ENCODE assay signal across 32 cellular contexts in the genomic region with DNA sequence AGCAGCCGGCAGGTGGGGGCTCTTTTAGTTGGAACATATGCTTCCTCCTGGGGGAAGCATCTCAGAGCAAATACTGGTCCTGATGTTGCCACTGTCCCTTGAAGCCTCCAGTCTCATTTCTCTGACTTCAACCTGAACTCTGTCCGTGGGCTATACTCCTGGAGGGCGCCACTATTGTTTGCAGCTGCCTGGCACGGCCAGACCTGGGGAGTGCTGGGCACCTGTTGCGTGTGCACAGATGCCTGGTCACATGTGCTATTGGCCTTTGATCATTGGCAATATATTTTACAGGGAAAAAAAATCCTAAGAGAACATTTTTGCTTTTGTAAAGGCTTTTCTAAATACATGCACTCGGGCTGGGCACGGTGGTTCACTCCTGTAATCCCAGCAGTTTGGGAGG. TPM values are rescaled to one million over a fixed set of nuclear protein-coding genes. Genes with fewer than 3 reads are reported as not detected.
A peak's percentile ranks its signal among the peaks of the same experiment; 100 is the strongest.
DNase-seq lines count a peak whose midpoint lies in the region; ATAC-seq, FAIRE-seq and TF ChIP-seq lines count a peak whose summit lies in the region.
"Had no signal": no experiment of that assay in that cellular context is flagged by ENCODE, and none has a peak within 500 bp of the region (broad histone marks: within the 10 kb centered on the region; RNA-seq: fewer than 3 reads in every experiment).

No MANE protein-coding gene starts in this region.

- no peaks in the 10 kb centered on the region for H3K36me3 ChIP-seq in HepG2 (replicated peaks in 1 of 2; ENCODE audit: control insufficient read depth in 1 of 2, insufficient read depth in 2 of 2, low read length in 2 of 2)
- H3K36me3 ChIP-seq in right lobe of liver = no peaks in the 10 kb centered on the region
- no peaks in the 10 kb centered on the region for H3K36me3 ChIP-seq in small intestine (ENCODE audit: control insufficient read depth in 2 of 2, insufficient read depth in 2 of 2, low read length in 2 of 2)
- H3K36me3 ChIP-seq: BE2C, BLaER1 had no signal

- intact Hi-C loops in HepG2 (cut with micrococcal nuclease; ENCODE audit: unreplicated experiment) (no loop called here), right lobe of liver (cut with DNase I) (no loop called here), left colon (cut with DNase I, micrococcal nuclease) (no loop called here), Right ventricle myocardium superior (cut with DNase I) (no loop called here)

- no TSS peak for BruUV-seq in HepG2 (replicated peaks; lab: Mats Ljungman, UMichigan)

- H3K79me2 ChIP-seq in HepG2 (ENCODE audit: insufficient read depth, low read length) = no peaks in the 10 kb centered on the region

- FAIRE-seq in HepG2 (lab: Jason Lieb, UNC) (no peak), small intestine (lab: Jason Lieb, UNC) (no peak)
- FAIRE-seq: A204.1, GM12878, GM12892, GM18507 had no signal

- H3K9me3 ChIP-seq in HepG2 (ENCODE audit: low read length) (no peaks in the 10 kb centered on the region), right lobe of liver (no peaks in the 10 kb centered on the region), small intestine (ENCODE audit: control insufficient read depth, low read depth) (no peaks in the 10 kb centered on the region)
- H3K9me3 ChIP-seq: BE2C, BLaER1 had no signal

- POLR2A ChIA-PET in HepG2 (lab: Yijun Ruan, JAX) = no interaction called here

- in situ Hi-C loops in HepG2 (cut with HindIII; ENCODE audit: extremely low pct_ligation_motif_present, low pct_unique_long_range_greater_than_20kb) = loop anchor here (25.0 kb wide), 1 partner anchor 259 kb away; a partner anchor contains a TSS

- H4K20me1 ChIP-seq in HepG2 (ENCODE audit: insufficient read depth, low read length) = no peaks in the 10 kb centered on the region
- H4K20me1 ChIP-seq: BLaER1 had no signal

- TF ChIP-seq EP300 in HepG2 (IDR thresholded peaks at IDR 0.05; ENCODE audit: low read depth in 2 of 2, low read length in 2 of 2) (no peak), HepG2 (CRISPR knock-in tag; IDR thresholded peaks at IDR 0.05; ENCODE audit: borderline replicate concordance) (no peak)

- H3K27ac ChIP-seq in HepG2 (ENCODE audit: extremely low read length, insufficient read depth, low read length) (no peak overlapping the region), right lobe of liver (no peak overlapping the region), small intestine (ENCODE audit: low read depth in 1 of 2, low read length in 1 of 2) (no peak overlapping the region)
- H3K27ac ChIP-seq: BLaER1 had no signal

- WGBS in HepG2 (ENCODE audit: low lambda C conversion rate) = 10% methylated on average over 6 of the region's 7 CpGs
- WGBS in right lobe of liver (ENCODE audit: insufficient coverage, low coverage, low lambda C conversion rate, missing lambda C conversion rate) = 68% methylated on average over 3 of the region's 7 CpGs
- 18 to 64% (median 29%) methylated on average over 7 of the region's 7 CpGs for WGBS in small intestine, 3 donors

- no peak overlapping the region for H3K9ac ChIP-seq in HepG2 (ENCODE audit: insufficient read depth, low read depth, low read length)
- H3K9ac ChIP-seq: BLaER1 had no signal

- TF ChIP-seq CTCF in HepG2 (CRISPR knock-in tag; IDR thresholded peaks at IDR 0.05) = no peak
- no peak for TF ChIP-seq CTCF in right lobe of liver (IDR thresholded peaks at IDR 0.05)

- no peak overlapping the region for H2AFZ ChIP-seq in HepG2 (ENCODE audit: low read length)

- no peak for TF ChIP-seq RAD21 in HepG2 (CRISPR knock-in tag; IDR thresholded peaks at IDR 0.05)

- DNase-seq in HepG2 (ENCODE audit: low spot score) = no peak
- DNase-seq in right lobe of liver = no peak
- no peak for DNase-seq in left colon
- DNase-seq in small intestine = peak; percentile 49
- no peak for DNase-seq in Right ventricle myocardium superior
- no peak for DNase-seq in nucleus accumbens (lab: John Stamatoyannopoulos, UW)
- DNase-seq in dermis blood vessel endothelial cell = no peak
- DNase-seq: 8988T; ACHN; BE2C; C1 segment of cervical spinal cord; CD4-positive, alpha-beta memory T cell; CD4-positive, CD25-positive, alpha-beta regulatory T cell; CD8-positive, alpha-beta memory T cell; COR-L47; DMS 273 treated with DMSO at 0.1 percent for 48 hours; DMS153; DMS53; DMS79; DND-41; EL; GDM1 had no signal

- no peak for ATAC-seq in HepG2
- no peak for ATAC-seq in right lobe of liver
- ATAC-seq in left colon = peak; percentile 80
- ATAC-seq in Right ventricle myocardium superior (ENCODE audit: poor library complexity) = no peak
- ATAC-seq: GM12878 had no signal

- H3K27me3 ChIP-seq in HepG2 (ENCODE audit: control insufficient read depth in 1 of 2, insufficient read depth in 2 of 2, low read length in 2 of 2) (peaks cover 4 to 17% of the 10 kb centered on the region in 2 experiments; a peak in 2 of 5 replicates), right lobe of liver (no peaks in the 10 kb centered on the region), small intestine (ENCODE audit: control insufficient read depth in 2 of 2, insufficient read depth in 2 of 2, low read length in 2 of 2) (no peaks in the 10 kb centered on the region)
- H3K27me3 ChIP-seq: BE2C, BLaER1 had no signal

- CTCF ChIA-PET in HepG2 (lab: Yijun Ruan, JAX; ENCODE audit: low intra/inter-chr PET ratio, low total read pairs) = no interaction called here

- H3K4me2 ChIP-seq in HepG2 (ENCODE audit: low read depth, low read length) = no peak overlapping the region
- H3K4me2 ChIP-seq: BLaER1 had no signal

- no peaks in the 10 kb centered on the region for H3K4me1 ChIP-seq in HepG2 (ENCODE audit: insufficient read depth, low read length)
- H3K4me1 ChIP-seq in right lobe of liver = no peaks in the 10 kb centered on the region
- H3K4me1 ChIP-seq in small intestine (ENCODE audit: control insufficient read depth in 2 of 2, insufficient read depth in 1 of 2, low read depth in 1 of 2, low read length in 1 of 2) = no peaks in the 10 kb centered on the region
- H3K4me1 ChIP-seq: BE2C, BLaER1 had no signal

- no peak for TF ChIP-seq POLR2A in HepG2 (IDR thresholded peaks at IDR 0.05; ENCODE audit: insufficient read depth in 1 of 2, low read depth in 2 of 2, low read length in 2 of 2)
- no peak for TF ChIP-seq POLR2A in right lobe of liver (IDR thresholded peaks at IDR 0.05)

- H3K4me3 ChIP-seq in HepG2 (replicated peaks in 1 of 3; ENCODE audit: insufficient read depth in 1 of 3, low read depth in 2 of 3, low read length in 3 of 3) = no peak overlapping the region
- H3K4me3 ChIP-seq in right lobe of liver = no peak overlapping the region
- H3K4me3 ChIP-seq in small intestine (ENCODE audit: low read depth in 1 of 2, low read length in 2 of 2) = no peak overlapping the region
- H3K4me3 ChIP-seq: BLaER1, GM12878 had no signal

RNA-seq across cellular contexts. Expression of a gene that starts 18.2 kb away (rescaled TPM):
- total RNA-seq in HepG2 (2016; rRNA removed; fragmentation: Illumina TruSeq; extraction: Trizol) (not detected in 2 replicates), right lobe of liver (not detected), left colon (under 1 TPM in 1 of 2 donors, not detected in 1; 0.42 TPM), Right ventricle myocardium superior (not detected), dermis blood vessel endothelial cell (not detected in 2 replicates)
- total RNA-seq in HepG2 (2016; cell fraction: cytosol; rRNA removed; fragmentation: Illumina TruSeq; extraction: Trizol; ENCODE audit: low read depth) = not detected in 2 replicates
- total RNA-seq in HepG2 (2016; cell fraction: insoluble cytoplasmic fraction; rRNA removed; fragmentation: Illumina TruSeq; extraction: Trizol) = not detected in 2 replicates
- total RNA-seq in HepG2 (2016; cell fraction: membrane; rRNA removed; fragmentation: Illumina TruSeq; extraction: Trizol) = not detected in 2 replicates
- total RNA-seq in HepG2 (2016; cell fraction: nucleus; rRNA removed; fragmentation: Illumina TruSeq; extraction: Trizol) = not detected in 2 replicates
- polyA plus RNA-seq in HepG2 (2011; rRNA removed) (not detected in 2 replicates), small intestine (not detected)
- polyA plus RNA-seq in HepG2 (2011; cell fraction: cytosol; rRNA removed) = not detected in 2 replicates
- polyA plus RNA-seq in HepG2 (2011; cell fraction: nucleus; rRNA removed) = not detected in 2 replicates
- not detected in 2 replicates for polyA plus RNA-seq in HepG2 (2012)
- not detected in 2 replicates for polyA plus RNA-seq in HepG2 (2016; cell fraction: cytosol; fragmentation: Illumina TruSeq; extraction: Trizol; ENCODE audit: low read depth)
- polyA plus RNA-seq in HepG2 (2016; cell fraction: insoluble cytoplasmic fraction; fragmentation: Illumina TruSeq; extraction: Trizol; ENCODE audit: low read depth) = not detected in 2 replicates
- not detected in 2 replicates for polyA plus RNA-seq in HepG2 (2016; cell fraction: membrane; fragmentation: Illumina TruSeq; extraction: Trizol; ENCODE audit: low read depth)
- not detected in 2 replicates for polyA plus RNA-seq in HepG2 (2016; cell fraction: nucleus; fragmentation: Illumina TruSeq; extraction: Trizol; ENCODE audit: insufficient read depth, low read depth)
- not detected in 2 replicates for polyA minus RNA-seq in HepG2 (2011; rRNA and poly(A)+ RNA removed; ENCODE audit: low replicate concordance)
- polyA minus RNA-seq in HepG2 (2011; cell fraction: cytosol; rRNA and poly(A)+ RNA removed) = not detected in 2 replicates
- polyA minus RNA-seq in HepG2 (2011; cell fraction: nucleus; rRNA and poly(A)+ RNA removed) = not detected in 2 replicates
- total RNA-seq: A673; CD4-positive, alpha-beta memory T cell; CD4-positive, CD25-positive, alpha-beta regulatory T cell; CD8-positive, alpha-beta memory T cell; Daoy; G401; GM12878 had no signal
- polyA plus RNA-seq: AG04450; CD14-positive monocyte; CD4-positive, alpha-beta memory T cell; CD4-positive, CD25-positive, alpha-beta regulatory T cell; CD8-positive, alpha-beta memory T cell; GM12878 had no signal

RNA-seq across cellular contexts. Expression of a gene that starts 24.2 kb away (rescaled TPM):
- total RNA-seq in HepG2 (2016; rRNA removed; fragmentation: Illumina TruSeq; extraction: Trizol) (12.0 and 13.5 TPM in 2 replicates), right lobe of liver (10 to 100 TPM; 31.1 to 56.6 (median 39.2) TPM), left colon (100 to 1,000 TPM; 100 to 106 TPM), Right ventricle myocardium superior (12.6 TPM), dermis blood vessel endothelial cell (41.9 and 57.7 TPM in 2 replicates)
- 1.2 and 1.5 TPM in 2 replicates for total RNA-seq in HepG2 (2016; cell fraction: cytosol; rRNA removed; fragmentation: Illumina TruSeq; extraction: Trizol; ENCODE audit: low read depth)
- total RNA-seq in HepG2 (2016; cell fraction: insoluble cytoplasmic fraction; rRNA removed; fragmentation: Illumina TruSeq; extraction: Trizol) = 10.6 and 12.4 TPM in 2 replicates
- total RNA-seq in HepG2 (2016; cell fraction: membrane; rRNA removed; fragmentation: Illumina TruSeq; extraction: Trizol) = 5.9 TPM in 2 replicates
- 18.9 and 21.9 TPM in 2 replicates for total RNA-seq in HepG2 (2016; cell fraction: nucleus; rRNA removed; fragmentation: Illumina TruSeq; extraction: Trizol)
- polyA plus RNA-seq in HepG2 (2011; rRNA removed) (13.6 and 13.7 TPM in 2 replicates), small intestine (10 to 100 TPM in 2 of 3 donors, 1 to 10 TPM in 1; 7.0 to 18.0 (median 11.4) TPM)
- polyA plus RNA-seq in HepG2 (2011; cell fraction: cytosol; rRNA removed) = 6.1 and 8.9 TPM in 2 replicates
- 14.1 and 14.4 TPM in 2 replicates for polyA plus RNA-seq in HepG2 (2011; cell fraction: nucleus; rRNA removed)
- polyA plus RNA-seq in HepG2 (2012) = 8.2 and 9.7 TPM in 2 replicates
- polyA plus RNA-seq in HepG2 (2016; cell fraction: cytosol; fragmentation: Illumina TruSeq; extraction: Trizol; ENCODE audit: low read depth) = 0.76 and 0.78 TPM in 2 replicates
- polyA plus RNA-seq in HepG2 (2016; cell fraction: insoluble cytoplasmic fraction; fragmentation: Illumina TruSeq; extraction: Trizol; ENCODE audit: low read depth) = 10.8 and 14.0 TPM in 2 replicates
- polyA plus RNA-seq in HepG2 (2016; cell fraction: membrane; fragmentation: Illumina TruSeq; extraction: Trizol; ENCODE audit: low read depth) = 2.0 and 2.7 TPM in 2 replicates
- 16.4 and 16.6 TPM in 2 replicates for polyA plus RNA-seq in HepG2 (2016; cell fraction: nucleus; fragmentation: Illumina TruSeq; extraction: Trizol; ENCODE audit: insufficient read depth, low read depth)
- 20.3 and 22.7 TPM in 2 replicates for polyA minus RNA-seq in HepG2 (2011; rRNA and poly(A)+ RNA removed; ENCODE audit: low replicate concordance)
- polyA minus RNA-seq in HepG2 (2011; cell fraction: cytosol; rRNA and poly(A)+ RNA removed) = 12.7 and 14.7 TPM in 2 replicates
- polyA minus RNA-seq in HepG2 (2011; cell fraction: nucleus; rRNA and poly(A)+ RNA removed) = 27.4 and 35.6 TPM in 2 replicates
- polyA plus RNA-seq: CD14-positive monocyte had no signal
